In genomic region chr6:113998811-113999210, GRCh38 we compare ENCODE assay signal across 33 cellular contexts. TPM values are rescaled to one million over a fixed set of nuclear protein-coding genes. Genes with fewer than 3 reads are reported as not detected.
A peak's percentile ranks its signal among the peaks of the same experiment; 100 is the strongest.
DNase-seq lines count a peak whose midpoint lies in the region; ATAC-seq and TF ChIP-seq lines count a peak whose summit lies in the region.
"Had no signal": no experiment of that assay in that cellular context is flagged by ENCODE, and none has a peak within 500 bp of the region (broad histone marks: within the 10 kb centered on the region; RNA-seq: fewer than 3 reads in every experiment).

No MANE protein-coding gene starts in this region.

- POLR2A ChIA-PET in activated CD8-positive, alpha-beta T cell treated with anti-CD3 and anti-CD28 coated beads for 36 hours (lab: Charles Lee): no interaction called here

- ATAC-seq in activated CD8-positive, alpha-beta T cell treated with anti-CD3 and anti-CD28 coated beads for 36 hours: no peak
- ATAC-seq: activated CD8-positive, alpha-beta memory T cell treated with anti-CD3 and anti-CD28 coated beads, Interleukin-2, amount 10 ng/mL, durations not matched to agents 7 days and 5 days; CD8-positive, alpha-beta T cell; effector memory CD8-positive, alpha-beta T cell; mucosa of descending colon had no signal

- CTCF ChIA-PET in activated CD8-positive, alpha-beta T cell treated with anti-CD3 and anti-CD28 coated beads for 36 hours (lab: Charles Lee): no interaction called here

- H3K4me1 Mint-ChIP-seq in activated CD8-positive, alpha-beta T cell treated with anti-CD3 and anti-CD28 coated beads for 36 hours (ENCODE audit: low read depth): no peaks in the 10 kb centered on the region
- H3K4me1 Mint-ChIP-seq: activated CD8-positive, alpha-beta memory T cell treated with anti-CD3 and anti-CD28 coated beads, Interleukin-2, amount 10 ng/mL, durations not matched to agents 7 days and 5 days; IgD-negative memory B cell had no signal

- H3K27ac ChIP-seq in dorsolateral prefrontal cortex: peak overlapping the region in 58 of 59 donors; percentile 78 to 98 (median 93)
- peak overlapping the region; percentile 94 for H3K27ac ChIP-seq in temporal lobe (ENCODE audit: low read depth, low read length)
- H3K27ac ChIP-seq: ascending aorta, GM23248, thoracic aorta, uterus had no signal

- no peak overlapping the region for H3K4me3 Mint-ChIP-seq in activated CD8-positive, alpha-beta T cell treated with anti-CD3 and anti-CD28 coated beads for 36 hours
- H3K4me3 Mint-ChIP-seq: activated CD8-positive, alpha-beta memory T cell treated with anti-CD3 and anti-CD28 coated beads, Interleukin-2, amount 10 ng/mL, durations not matched to agents 7 days and 5 days; activated naive CD8-positive, alpha-beta T cell treated with anti-CD3 and anti-CD28 coated beads, Interleukin-2, amount 10 ng/mL, durations not matched to agents 7 days and 5 days; CD8-positive, alpha-beta T cell; effector memory CD8-positive, alpha-beta T cell; IgD-negative memory B cell; nephron; T-helper 1 cell treated with Interleukin-12 subunit alpha and Interleukin-12 subunit beta and Interleukin-4 antibody, amounts not matched to agents 30 μg/mL and 1 μg/mL, for 36 hours had no signal

- intact Hi-C loops in dorsolateral prefrontal cortex (cut with DNase I): loop anchor here (5.0 to 10.0 kb wide), 4 partner anchors 108 to 756 kb away; partner anchors contain the start of gene HS3ST5 (in 1 of the 2)
- intact Hi-C loops in activated CD8-positive, alpha-beta T cell treated with anti-CD3 and anti-CD28 coated beads for 36 hours (cut with micrococcal nuclease): no loop called here

- H3K27me3 Mint-ChIP-seq in activated CD8-positive, alpha-beta T cell treated with anti-CD3 and anti-CD28 coated beads for 36 hours: peaks cover 6% of the 10 kb centered on the region

- H3K4me3 ChIP-seq in dorsolateral prefrontal cortex: peak overlapping the region in 12 of 59 donors; percentile 1 to 49 (median 18)
- H3K4me3 ChIP-seq: ascending aorta, GM23248, mucosa of descending colon, thoracic aorta, uterus had no signal

- no peaks in the 10 kb centered on the region for H3K27me3 ChIP-seq in dorsolateral prefrontal cortex
- H3K27me3 ChIP-seq: ascending aorta, BE2C, uterus had no signal

- no peak overlapping the region for H3K27ac Mint-ChIP-seq in activated CD8-positive, alpha-beta T cell treated with anti-CD3 and anti-CD28 coated beads for 36 hours
- H3K27ac Mint-ChIP-seq: activated CD8-positive, alpha-beta memory T cell treated with anti-CD3 and anti-CD28 coated beads, Interleukin-2, amount 10 ng/mL, durations not matched to agents 7 days and 5 days; activated naive CD8-positive, alpha-beta T cell treated with anti-CD3 and anti-CD28 coated beads, Interleukin-2, amount 10 ng/mL, durations not matched to agents 7 days and 5 days; CD8-positive, alpha-beta T cell; effector memory CD8-positive, alpha-beta T cell; IgD-negative memory B cell; nephron; T-helper 1 cell treated with Interleukin-12 subunit alpha and Interleukin-12 subunit beta and Interleukin-4 antibody, amounts not matched to agents 30 μg/mL and 1 μg/mL, for 36 hours had no signal

- no peaks in the 10 kb centered on the region for H3K36me3 Mint-ChIP-seq in activated CD8-positive, alpha-beta T cell treated with anti-CD3 and anti-CD28 coated beads for 36 hours (ENCODE audit: low read depth)
- H3K36me3 Mint-ChIP-seq: activated CD8-positive, alpha-beta memory T cell treated with anti-CD3 and anti-CD28 coated beads, Interleukin-2, amount 10 ng/mL, durations not matched to agents 7 days and 5 days; activated naive CD8-positive, alpha-beta T cell treated with anti-CD3 and anti-CD28 coated beads, Interleukin-2, amount 10 ng/mL, durations not matched to agents 7 days and 5 days; CD8-positive, alpha-beta T cell; IgD-negative memory B cell had no signal

- no peaks in the 10 kb centered on the region for H3K9me3 Mint-ChIP-seq in activated CD8-positive, alpha-beta T cell treated with anti-CD3 and anti-CD28 coated beads for 36 hours
- H3K9me3 Mint-ChIP-seq: activated naive CD8-positive, alpha-beta T cell treated with anti-CD3 and anti-CD28 coated beads, Interleukin-2, amount 10 ng/mL, durations not matched to agents 7 days and 5 days; CD8-positive, alpha-beta T cell; effector memory CD8-positive, alpha-beta T cell; T-helper 1 cell treated with Interleukin-12 subunit alpha and Interleukin-12 subunit beta and Interleukin-4 antibody, amounts not matched to agents 30 μg/mL and 1 μg/mL, for 36 hours had no signal

- DNase-seq in NCI-H2171 (lab: John Stamatoyannopoulos, UW): peak; percentile 35
- peak in 1 of 10 donors; percentile 42 for DNase-seq in dorsolateral prefrontal cortex
- DNase-seq in midbrain (lab: John Stamatoyannopoulos, UW): peak; percentile 65
- no peak for DNase-seq in retina
- DNase-seq in NCI-H82 (lab: John Stamatoyannopoulos, UW): no peak
- DNase-seq in activated CD8-positive, alpha-beta T cell treated with anti-CD3 and anti-CD28 coated beads for 36 hours: no peak
- DNase-seq: ACHN; activated CD4-positive, alpha-beta T cell treated with anti-CD3 and anti-CD28 coated beads, Interleukin-2, amount 50 U/mL, for 1 hour; activated CD4-positive, CD25-positive, alpha-beta regulatory T cell; activated CD8-positive, alpha-beta memory T cell treated with anti-CD3 and anti-CD28 coated beads, Interleukin-2, amount 10 ng/mL, durations not matched to agents 7 days and 5 days; activated gamma-delta T cell treated with Interleukin-2 at 50 U/mL for 16 hours; activated naive CD8-positive, alpha-beta T cell treated with anti-CD3 and anti-CD28 coated beads, Interleukin-2, amount 10 ng/mL, durations not matched to agents 7 days and 5 days; activated T-cell treated with anti-CD3 and anti-CD28 coated beads, Interleukin-2, amount 50 U/mL, for 48 hours; BE2C; CD8-positive, alpha-beta T cell; cortex of kidney; effector memory CD8-positive, alpha-beta T cell; GM23248; islet precursor cell; mucosa of descending colon; NCI-H146; NCI-H2107; NCI-H446 treated with DMSO at 0.1 percent for 48 hours; SK-N-SH; small intestine; stimulated activated naive CD4-positive, alpha-beta T cell; uterus had no signal

- peak in 10 of 56 donors; percentile 9 to 36 (median 21) for TF ChIP-seq CTCF in dorsolateral prefrontal cortex (IDR thresholded peaks at IDR 0.05 in 54 of 56, conservative IDR thresholded peaks at IDR 0.05 in 2 of 56; ENCODE audit: low read depth in 1 of 56, partially characterized antibody in 56 of 56)
- TF ChIP-seq CTCF in activated CD8-positive, alpha-beta T cell treated with anti-CD3 and anti-CD28 coated beads for 36 hours (IDR thresholded peaks at IDR 0.05): no peak

RNA-seq across cellular contexts. Expression of gene HDAC2, which starts 27.9 kb away (rescaled TPM):
- 10 to 100 TPM; 27.1 to 79.6 (median 55.2) TPM for total RNA-seq in dorsolateral prefrontal cortex
- total RNA-seq in temporal lobe: 235 TPM
- 10 to 100 TPM; 90.5 to 91.7 TPM for total RNA-seq in activated CD8-positive, alpha-beta T cell treated with anti-CD3 and anti-CD28 coated beads for 36 hours

Comparison
In these comparisons a context has a peak if more than half of its experiments do, and no peak if none do; other contexts are left out.
1. DNase-seq: peak in NCI-H2171 (single experiment) and midbrain (single experiment); none in retina (single experiment), NCI-H82 (single experiment) and activated CD8-positive, alpha-beta T cell treated with anti-CD3 and anti-CD28 coated beads for 36 hours (single experiment).